In the genomic region with DNA sequence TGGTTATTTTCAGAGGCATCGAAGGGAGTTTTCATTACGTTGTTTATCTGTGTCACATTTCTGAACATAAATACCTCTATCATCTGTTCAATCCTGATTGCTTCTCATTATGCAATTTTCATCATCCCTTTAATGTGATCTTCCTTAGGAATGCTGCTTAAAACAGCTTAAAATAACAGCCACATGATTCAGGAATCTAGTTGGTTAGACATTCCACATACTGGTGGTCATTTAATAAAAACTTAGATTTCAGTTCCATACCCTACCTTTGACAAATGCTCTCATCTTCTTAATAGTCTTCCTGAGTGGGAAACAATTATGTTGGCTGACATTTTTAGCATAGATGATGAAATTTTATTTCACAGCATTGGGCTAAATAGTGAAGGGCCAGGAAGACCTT, we compare ENCODE assay signal across 13 cellular contexts.
DNase-seq lines count a peak whose midpoint lies in the region; ATAC-seq and TF ChIP-seq lines count a peak whose summit lies in the region.
"Had no signal": no experiment of that assay in that cellular context is flagged by ENCODE, and none has a peak within 500 bp of the region (broad histone marks: within the 10 kb centered on the region; RNA-seq: fewer than 3 reads in every experiment).

No MANE protein-coding gene starts in this region.

- no peak for ATAC-seq in gastroesophageal sphincter

- H3K27ac ChIP-seq in angular gyrus (ENCODE audit: low read depth, low read length): peak overlapping the region; percentile 2
- H3K27ac ChIP-seq in temporal lobe (ENCODE audit: low read depth, low read length): peak overlapping the region; percentile 48
- no peak overlapping the region for H3K27ac ChIP-seq in gastroesophageal sphincter
- H3K27ac ChIP-seq: sigmoid colon, thoracic aorta had no signal

- WGBS in gastroesophageal sphincter (ENCODE audit: low coverage in 1 of 2), 2 donors: 79 to 80% methylated on average over 2 of the region's 2 CpGs

- DNase-seq in GM03348 (ENCODE audit: low spot score) (peak; percentile 44), fibroblast of the aortic adventitia (ENCODE audit: low read depth) (peak; percentile 51), NOMO-1 treated with dmso at 0.1 percent for 144 hours (lab: John Stamatoyannopoulos, UW; ENCODE audit: unreplicated experiment) (no peak)
- no peak for DNase-seq in NK-92 treated with Interleukin-12 subunit alpha and Interleukin-12 subunit beta, amount 100 ng/mL, for 24 hours (lab: John Stamatoyannopoulos, UW)
- DNase-seq in stimulated activated CD8-positive, alpha-beta memory T cell treated with anti-CD3 and anti-CD28 coated beads, Interleukin-4, amount 100 ng/mL, for 48 hours: no peak
- DNase-seq: DMS53; NCI-H526; sigmoid colon; stimulated activated CD4-positive, alpha-beta T cell treated with anti-CD3 and anti-CD28 coated beads, Interleukin-4, amount 100 ng/mL, for 1 hour had no signal

- H3K4me3 ChIP-seq in fibroblast of the aortic adventitia (ENCODE audit: low read depth, low read length) (no peak overlapping the region), gastroesophageal sphincter (no peak overlapping the region)
- H3K4me3 ChIP-seq: sigmoid colon, thoracic aorta had no signal

- H3K27me3 ChIP-seq in gastroesophageal sphincter: no peaks in the 10 kb centered on the region
- H3K27me3 ChIP-seq: sigmoid colon had no signal

- no peaks in the 10 kb centered on the region for H3K4me1 ChIP-seq in gastroesophageal sphincter
- H3K4me1 ChIP-seq: sigmoid colon had no signal

- TF ChIP-seq EP300 in gastroesophageal sphincter (IDR thresholded peaks at IDR 0.05): no peak

- no peaks in the 10 kb centered on the region for H3K9me3 ChIP-seq in gastroesophageal sphincter
- H3K9me3 ChIP-seq: sigmoid colon, thoracic aorta had no signal

- H3K36me3 ChIP-seq in gastroesophageal sphincter: peaks cover 0 to 30% of the 10 kb centered on the region in 2 donors
- H3K36me3 ChIP-seq: sigmoid colon had no signal

- TF ChIP-seq CTCF in fibroblast of the aortic adventitia (IDR thresholded peaks at IDR 0.05; ENCODE audit: insufficient read depth, low read length) (no peak), gastroesophageal sphincter (IDR thresholded peaks at IDR 0.05) (no peak)

- TF ChIP-seq POLR2A in gastroesophageal sphincter (IDR thresholded peaks at IDR 0.05): no peak

Comparison
In these comparisons a context has a peak if more than half of its experiments do, and no peak if none do; other contexts are left out.
1. DNase-seq: peak in GM03348 (single experiment) and fibroblast of the aortic adventitia (single experiment); none in NK-92 treated with Interleukin-12 subunit alpha and Interleukin-12 subunit beta, amount 100 ng/mL, for 24 hours (single experiment), stimulated activated CD8-positive, alpha-beta memory T cell treated with anti-CD3 and anti-CD28 coated beads, Interleukin-4, amount 100 ng/mL, for 48 hours (single experiment) and NOMO-1 treated with dmso at 0.1 percent for 144 hours (single experiment).
2. H3K27ac ChIP-seq: peak in angular gyrus (single experiment) and temporal lobe (single experiment); none in gastroesophageal sphincter (0 of 4).